In genomic region chr12:105329926-105330282, GRCh38 we compare ENCODE assay signal across 8 cellular contexts. TPM values are rescaled to one million over a fixed set of nuclear protein-coding genes. Genes with fewer than 3 reads are reported as not detected.
DNase-seq lines count a peak whose midpoint lies in the region; ATAC-seq, FAIRE-seq and TF ChIP-seq lines count a peak whose summit lies in the region.

No MANE protein-coding gene starts in this region.

- no peaks in the 10 kb centered on the region for H3K79me2 ChIP-seq in HepG2 (ENCODE audit: insufficient read depth, low read length)

- H3K4me1 Mint-ChIP-seq in activated CD4-positive, alpha-beta memory T cell treated with anti-CD3 and anti-CD28 coated beads, Interleukin-2, amount 10 ng/mL, durations not matched to agents 7 days and 5 days, result peaks cover 81% of the 10 kb centered on the region

- ATAC-seq in GM18519 (IDR thresholded peaks at IDR 0.05; ENCODE audit: low FRiP score, unreplicated experiment) (peak; percentile 4), HG02938 (IDR thresholded peaks at IDR 0.05; ENCODE audit: unreplicated experiment) (peak; percentile 2), HepG2 (peak; percentile 9; the same call in 1 of the 3 replicates)

- no peaks in the 10 kb centered on the region for H3K9me3 Mint-ChIP-seq in activated CD4-positive, alpha-beta memory T cell treated with anti-CD3 and anti-CD28 coated beads, Interleukin-2, amount 10 ng/mL, durations not matched to agents 7 days and 5 days

- intact Hi-C loops in HepG2 (cut with micrococcal nuclease; ENCODE audit: unreplicated experiment), result loop anchor here (5.0 kb wide), 1 partner anchor 98 kb away; no protein-coding TSS in a partner anchor

- CTCF ChIA-PET in activated CD4-positive, alpha-beta memory T cell treated with anti-CD3 and anti-CD28 coated beads, Interleukin-2, amount 10 ng/mL, durations not matched to agents 7 days and 5 days (lab: Charles Lee), result interaction anchor here (1.1 to 2.0 kb wide), 2 partner anchors 27 to 94 kb away, joined by 3 to 4 read pairs; partner anchors contain the start of gene APPL2
- CTCF ChIA-PET in HepG2 (lab: Yijun Ruan, JAX; ENCODE audit: low intra/inter-chr PET ratio, low total read pairs) (no interaction called here), GM10248 (lab: Yijun Ruan, JAX) (interaction anchor here (1.1 to 1.5 kb wide), 3 partner anchors 9 to 29 kb away, joined by 3 to 4 read pairs (median 3); no protein-coding TSS in a partner anchor)

- H3K27me3 Mint-ChIP-seq in activated CD4-positive, alpha-beta memory T cell treated with anti-CD3 and anti-CD28 coated beads, Interleukin-2, amount 10 ng/mL, durations not matched to agents 7 days and 5 days, result no peaks in the 10 kb centered on the region

- H3K27ac Mint-ChIP-seq in activated CD4-positive, alpha-beta memory T cell treated with anti-CD3 and anti-CD28 coated beads, Interleukin-2, amount 10 ng/mL, durations not matched to agents 7 days and 5 days, result peak overlapping the region; percentile 88

- H3K9ac ChIP-seq in HepG2 (ENCODE audit: insufficient read depth, low read depth, low read length), result 0 out of 2 replicates have a peak overlapping the region, but pooled peaks have one; percentile 22

- H3K4me2 ChIP-seq in HepG2 (ENCODE audit: low read depth, low read length), result peak overlapping the region; percentile 95

- TF ChIP-seq POLR2A in HepG2 (IDR thresholded peaks at IDR 0.05; ENCODE audit: insufficient read depth in 1 of 2, low read depth in 2 of 2, low read length in 2 of 2), result no peak

- H3K27me3 ChIP-seq in HepG2 (ENCODE audit: control insufficient read depth in 1 of 2, insufficient read depth in 2 of 2, low read length in 2 of 2), result no peaks in the 10 kb centered on the region

- H4K20me1 ChIP-seq in HepG2 (ENCODE audit: insufficient read depth, low read length), result no peaks in the 10 kb centered on the region

- peaks cover 42% of the 10 kb centered on the region for H3K36me3 Mint-ChIP-seq in activated CD4-positive, alpha-beta memory T cell treated with anti-CD3 and anti-CD28 coated beads, Interleukin-2, amount 10 ng/mL, durations not matched to agents 7 days and 5 days (ENCODE audit: low read depth)

- TF ChIP-seq RAD21 in HepG2 (CRISPR knock-in tag; IDR thresholded peaks at IDR 0.05), result no peak

- in situ Hi-C loops in HepG2 (cut with HindIII; ENCODE audit: extremely low pct_ligation_motif_present, low pct_unique_long_range_greater_than_20kb) (no loop called here), ACHN (cut with HindIII; ENCODE audit: low pct_ligation_motif_present, low pct_unique_long_range_greater_than_20kb, low sequenced_read_pairs) (no loop called here)

- no peak for FAIRE-seq in HepG2 (lab: Jason Lieb, UNC)

- H2AFZ ChIP-seq in HepG2 (ENCODE audit: low read length), result peak overlapping the region; percentile 86

- peak overlapping the region; percentile 68 for H3K4me3 Mint-ChIP-seq in activated CD4-positive, alpha-beta memory T cell treated with anti-CD3 and anti-CD28 coated beads, Interleukin-2, amount 10 ng/mL, durations not matched to agents 7 days and 5 days

- POLR2A ChIA-PET in activated CD4-positive, alpha-beta memory T cell treated with anti-CD3 and anti-CD28 coated beads, Interleukin-2, amount 10 ng/mL, durations not matched to agents 7 days and 5 days (lab: Charles Lee), result interaction anchor here (0.7 to 5.2 kb wide), 13 partner anchors 11 to 1400 kb away, joined by 3 to 41 read pairs (median 3); partner anchors contain the start of genes APPL2, HSP90B1 and WASHC4
- POLR2A ChIA-PET in HepG2 (lab: Yijun Ruan, JAX) (interaction anchor here (1.0 to 2.6 kb wide), 2 partner anchors 11 to 94 kb away, joined by 3 to 9 read pairs; partner anchors contain the start of gene APPL2), GM10248 (lab: Yijun Ruan, JAX) (no interaction called here)

- no peak for TF ChIP-seq CTCF in HepG2 (CRISPR knock-in tag; IDR thresholded peaks at IDR 0.05)
- TF ChIP-seq CTCF in GM10248 (IDR thresholded peaks at IDR 0.05; ENCODE audit: control extremely low read depth, extremely low read depth, low read depth, missing control alignments), result no peak

- no peak overlapping the region for H3K27ac ChIP-seq in HepG2 (ENCODE audit: extremely low read length, insufficient read depth, low read length)

- H3K9me3 ChIP-seq in HepG2 (ENCODE audit: low read length), result no peaks in the 10 kb centered on the region

- no peaks in the 10 kb centered on the region for H3K36me3 ChIP-seq in HepG2 (replicated peaks in 1 of 2; ENCODE audit: control insufficient read depth in 1 of 2, insufficient read depth in 2 of 2, low read length in 2 of 2)

- BruUV-seq in HepG2 (replicated peaks; lab: Mats Ljungman, UMichigan), result no TSS peak

- H3K4me1 ChIP-seq in HepG2 (ENCODE audit: insufficient read depth, low read length), result peaks cover 18% of the 10 kb centered on the region

- 2% methylated on average over 9 of the region's 9 CpGs for WGBS in HepG2 (ENCODE audit: low lambda C conversion rate)

- H3K4me3 ChIP-seq in HepG2 (replicated peaks in 1 of 3; ENCODE audit: insufficient read depth in 1 of 3, low read depth in 2 of 3, low read length in 3 of 3), result peak overlapping the region; percentile 41 to 81 (median 54); a peak in 5 of 6 replicates

- TF ChIP-seq EP300 in HepG2 (IDR thresholded peaks at IDR 0.05; ENCODE audit: low read depth in 2 of 2, low read length in 2 of 2) (no peak), HepG2 (CRISPR knock-in tag; IDR thresholded peaks at IDR 0.05; ENCODE audit: borderline replicate concordance) (no peak)

- DNase-seq in activated CD4-positive, alpha-beta memory T cell treated with anti-CD3 and anti-CD28 coated beads, Interleukin-2, amount 10 ng/mL, durations not matched to agents 7 days and 5 days, result no peak
- no peak for DNase-seq in HepG2 (ENCODE audit: low spot score)
- DNase-seq in NCI-H1436 (lab: John Stamatoyannopoulos, UW), result no peak
- no peak for DNase-seq in ACHN
- no peak for DNase-seq in GM10248 (ENCODE audit: extremely low spot score)
- DNase-seq in RPMI8226, result no peak

RNA-seq across cellular contexts. Expression of gene C12orf75, which starts 0.6 kb away (rescaled TPM):
- total RNA-seq in activated CD4-positive, alpha-beta memory T cell treated with anti-CD3 and anti-CD28 coated beads, Interleukin-2, amount 10 ng/mL, durations not matched to agents 7 days and 5 days, result 100 to 1,000 TPM; 288 to 312 TPM
- total RNA-seq in HepG2 (2016; rRNA removed; fragmentation: Illumina TruSeq; extraction: Trizol), result 10.1 and 16.1 TPM in 2 replicates
- total RNA-seq in HepG2 (2016; cell fraction: cytosol; rRNA removed; fragmentation: Illumina TruSeq; extraction: Trizol; ENCODE audit: low read depth), result 71.1 and 82.2 TPM in 2 replicates
- 8.9 and 15.8 TPM in 2 replicates for total RNA-seq in HepG2 (2016; cell fraction: insoluble cytoplasmic fraction; rRNA removed; fragmentation: Illumina TruSeq; extraction: Trizol)
- total RNA-seq in HepG2 (2016; cell fraction: membrane; rRNA removed; fragmentation: Illumina TruSeq; extraction: Trizol), result 64.7 and 80.3 TPM in 2 replicates
- 6.3 and 7.4 TPM in 2 replicates for total RNA-seq in HepG2 (2016; cell fraction: nucleus; rRNA removed; fragmentation: Illumina TruSeq; extraction: Trizol)
- 13.2 and 19.8 TPM in 2 replicates for polyA plus RNA-seq in HepG2 (2011; rRNA removed)
- 8.5 and 10.3 TPM in 2 replicates for polyA plus RNA-seq in HepG2 (2011; cell fraction: cytosol; rRNA removed)
- 2.6 and 4.3 TPM in 2 replicates for polyA plus RNA-seq in HepG2 (2011; cell fraction: nucleus; rRNA removed)
- 8.8 and 19.4 TPM in 2 replicates for polyA plus RNA-seq in HepG2 (2012)
- 130 and 134 TPM in 2 replicates for polyA plus RNA-seq in HepG2 (2016; cell fraction: cytosol; fragmentation: Illumina TruSeq; extraction: Trizol; ENCODE audit: low read depth)
- 14.7 and 17.0 TPM in 2 replicates for polyA plus RNA-seq in HepG2 (2016; cell fraction: insoluble cytoplasmic fraction; fragmentation: Illumina TruSeq; extraction: Trizol; ENCODE audit: low read depth)
- polyA plus RNA-seq in HepG2 (2016; cell fraction: membrane; fragmentation: Illumina TruSeq; extraction: Trizol; ENCODE audit: low read depth), result 83.7 and 94.5 TPM in 2 replicates
- 9.2 and 11.9 TPM in 2 replicates for polyA plus RNA-seq in HepG2 (2016; cell fraction: nucleus; fragmentation: Illumina TruSeq; extraction: Trizol; ENCODE audit: insufficient read depth, low read depth)
- 1.1 and 5.6 TPM in 2 replicates for polyA minus RNA-seq in HepG2 (2011; rRNA and poly(A)+ RNA removed; ENCODE audit: low replicate concordance)
- polyA minus RNA-seq in HepG2 (2011; cell fraction: cytosol; rRNA and poly(A)+ RNA removed), result 3.3 and 8.6 TPM in 2 replicates
- 5.2 and 6.8 TPM in 2 replicates for polyA minus RNA-seq in HepG2 (2011; cell fraction: nucleus; rRNA and poly(A)+ RNA removed)
